ENCODE assay signal across 24 cellular contexts in genomic region chr21:25691931-25692330, GRCh38.
"Had no signal": no experiment of that assay in that cellular context is flagged by ENCODE, and none has a peak within 500 bp of the region (broad histone marks: within the 10 kb centered on the region; RNA-seq: fewer than 3 reads in every experiment).

No MANE protein-coding gene starts in this region.

- ATAC-seq: activated CD8-positive, alpha-beta memory T cell treated with anti-CD3 and anti-CD28 coated beads, Interleukin-2, amount 10 ng/mL, durations not matched to agents 7 days and 5 days; activated CD8-positive, alpha-beta T cell treated with anti-CD3 and anti-CD28 coated beads for 36 hours; activated naive CD8-positive, alpha-beta T cell treated with anti-CD3 and anti-CD28 coated beads, Interleukin-2, amount 50 U/mL, for 24 hours; gastrocnemius medialis; left colon; naive thymus-derived CD4-positive, alpha-beta T cell; T-cell had no signal

- H3K4me1 ChIP-seq: spleen had no signal

- H3K36me3 ChIP-seq: cardiac muscle cell, gastrocnemius medialis, spleen, thoracic aorta had no signal

- H3K9me3 ChIP-seq: gastrocnemius medialis, heart left ventricle, spleen, thoracic aorta had no signal

- H3K27ac ChIP-seq: cardiac muscle cell, gastrocnemius medialis, spleen, thoracic aorta, WERI-Rb-1 had no signal

- DNase-seq: activated CD4-positive, alpha-beta T cell treated with anti-CD3 and anti-CD28 coated beads, Interleukin-2, amount 10 ng/mL, durations not matched to agents 7 days and 5 days; activated CD4-positive, CD25-positive, alpha-beta regulatory T cell treated with anti-CD3 and anti-CD28 coated beads, Interleukin-2, amount 50 U/mL, for 72 hours; activated CD8-positive, alpha-beta memory T cell treated with anti-CD3 and anti-CD28 coated beads, Interleukin-2, amount 10 ng/mL, durations not matched to agents 7 days and 5 days; activated CD8-positive, alpha-beta T cell treated with anti-CD3 and anti-CD28 coated beads for 36 hours; activated effector memory CD4-positive, alpha-beta T cell treated with anti-CD3 and anti-CD28 coated beads, Interleukin-2, amount 50 U/mL, for 16 hours; activated naive CD4-positive, alpha-beta T cell treated with anti-CD3 and anti-CD28 coated beads, Interleukin-2, amount 50 U/mL, for 16 hours; activated naive CD8-positive, alpha-beta T cell treated with anti-CD3 and anti-CD28 coated beads, Interleukin-2, amount 50 U/mL, for 24 hours; activated T-cell treated with anti-CD3 and anti-CD28 coated beads for 4 hours; effector CD4-positive, alpha-beta T cell; gastrocnemius medialis; left colon; naive thymus-derived CD4-positive, alpha-beta T cell; occipital lobe; spleen; stimulated activated CD4-positive, alpha-beta T cell treated with anti-CD3 and anti-CD28 coated beads, Interleukin-4, amount 100 ng/mL, for 1 hour; stimulated activated naive CD4-positive, alpha-beta T cell; T-cell; WERI-Rb-1 had no signal

- FAIRE-seq: endometrium, islet of Langerhans, TTC549 had no signal

- H3K27me3 ChIP-seq: cardiac muscle cell, gastrocnemius medialis, heart left ventricle, spleen had no signal

- H3K4me3 ChIP-seq: cardiac muscle cell, gastrocnemius medialis, heart left ventricle, spleen, thoracic aorta had no signal
